In the genomic region with DNA sequence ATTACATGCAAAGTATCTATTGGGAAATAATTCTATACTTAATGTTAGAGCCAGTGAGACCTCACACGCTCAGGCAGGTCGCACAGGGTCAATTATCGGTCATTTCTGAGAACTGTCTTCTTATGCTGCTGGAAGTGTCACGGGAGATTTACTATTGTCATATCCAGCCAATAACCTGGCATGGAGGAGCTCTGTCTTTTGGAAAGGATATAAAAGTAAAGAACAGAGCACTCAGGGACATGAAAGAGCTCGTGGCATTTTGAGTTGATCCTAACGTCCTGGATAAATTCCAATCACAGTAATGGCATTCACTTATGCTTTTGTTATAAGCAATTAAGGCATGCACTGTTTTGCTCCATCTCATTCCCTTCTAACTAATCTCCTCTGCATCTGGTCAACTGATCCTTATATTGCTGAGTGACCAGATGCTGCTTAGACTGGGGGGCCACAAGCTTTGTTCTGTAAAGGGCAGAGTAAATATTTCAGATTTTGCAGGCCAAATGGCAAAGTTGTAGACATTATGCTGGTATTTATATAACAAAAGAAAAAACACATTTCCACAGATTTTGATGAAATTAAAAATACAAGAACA, we compare ENCODE assay signal across 27 cellular contexts.
"Had no signal": no experiment of that assay in that cellular context is flagged by ENCODE, and none has a peak within 500 bp of the region (broad histone marks: within the 10 kb centered on the region; RNA-seq: fewer than 3 reads in every experiment).

No MANE protein-coding gene starts in this region.

- H3K4me1 ChIP-seq: SJSA1 had no signal

- DNase-seq: activated CD4-positive, alpha-beta memory T cell treated with anti-CD3 and anti-CD28 coated beads, Interleukin-2, amount 10 ng/mL, durations not matched to agents 7 days and 5 days; activated CD4-positive, alpha-beta T cell treated with anti-CD3 and anti-CD28 coated beads for 36 hours; activated CD4-positive, alpha-beta T cell treated with anti-CD3 and anti-CD28 coated beads, Interleukin-2, amount 50 U/mL, for 1 hour; activated gamma-delta T cell; activated naive CD4-positive, alpha-beta T cell treated with anti-CD3 and anti-CD28 coated beads for 36 hours; activated T-cell treated with anti-CD3 and anti-CD28 coated beads for 4 hours; activated T-cell treated with anti-CD3 and anti-CD28 coated beads, Interleukin-2, amount 50 U/mL, for 48 hours; amygdala; Karpas-422; MM.1S; NCI-H1105; NCI-H1436; NCI-H187; NCI-H2081 treated with DMSO at 0.1 percent for 48 hours; NCI-H345; NCI-H510A; NK-92 treated with Interleukin-12 subunit alpha and Interleukin-12 subunit beta, amount 100 ng/mL, for 24 hours; OCI-M1; SHP77; T-cell; T-helper 2 cell; T1000 had no signal

- ATAC-seq: activated CD4-positive, alpha-beta T cell treated with anti-CD3 and anti-CD28 coated beads for 36 hours; activated T-helper 17 cell treated with anti-CD3 and anti-CD28 coated beads, Interleukin-2, amount 50 U/mL, for 72 hours; T-cell had no signal

- H3K27ac ChIP-seq: SJSA1, VCaP had no signal

- H3K36me3 ChIP-seq: SJSA1 had no signal

- H3K4me3 ChIP-seq: SJSA1 had no signal

- H3K27me3 ChIP-seq: SJSA1 had no signal

- FAIRE-seq: astrocyte, RCC 7860 had no signal
